ENCODE assay signal across 1 cellular context in the genomic region with DNA sequence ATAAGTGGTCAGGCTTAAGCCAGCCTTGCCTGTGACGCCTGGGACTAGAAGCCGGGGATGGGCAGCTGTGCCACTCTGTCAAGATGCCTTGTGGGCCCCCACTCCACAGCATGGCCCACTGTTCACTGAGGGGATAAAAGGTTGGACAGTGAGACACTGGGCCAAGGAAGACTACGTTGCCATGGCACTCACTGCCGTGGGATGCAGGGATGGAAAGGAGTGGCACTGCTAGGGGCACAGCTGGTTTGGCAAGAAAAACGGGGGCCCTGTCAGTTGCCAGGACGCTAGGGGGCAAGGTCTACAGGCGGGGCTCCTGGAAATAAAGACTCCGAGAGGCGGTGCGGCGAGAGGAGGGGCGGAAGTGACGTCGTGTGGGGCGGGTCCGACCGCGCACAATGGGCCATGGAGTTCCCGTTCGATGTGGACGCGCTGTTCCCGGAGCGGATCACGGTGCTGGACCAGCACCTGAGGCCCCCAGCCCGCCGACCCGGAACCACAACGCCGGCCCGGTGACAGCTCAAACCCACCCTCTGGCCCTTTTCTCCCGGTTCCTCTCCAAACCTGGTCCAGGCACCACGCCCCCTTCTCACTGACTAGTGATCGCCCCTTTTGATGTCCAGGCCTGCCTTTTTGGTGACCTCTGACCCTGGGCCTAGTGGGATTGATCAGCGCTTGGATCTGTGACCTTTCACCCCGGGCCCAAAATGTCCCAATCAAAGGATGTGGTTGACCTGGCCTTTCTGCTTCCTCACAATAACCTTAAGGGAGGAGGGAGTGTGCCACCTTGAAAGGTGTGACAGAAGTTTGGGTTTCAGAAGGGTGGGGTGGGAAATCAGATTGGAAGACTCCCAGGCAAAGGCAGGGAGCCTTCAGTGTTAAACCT.
TF ChIP-seq lines count a peak whose summit lies in the region.

A gene (plus strand): TSS at position 391 of the 883 bp plus-strand sequence.

TF ChIP-seq in Ishikawa, 13 proteins besides CTCF, POLR2A, EP300 and RAD21:
- TF ChIP-seq, protein P1, sequence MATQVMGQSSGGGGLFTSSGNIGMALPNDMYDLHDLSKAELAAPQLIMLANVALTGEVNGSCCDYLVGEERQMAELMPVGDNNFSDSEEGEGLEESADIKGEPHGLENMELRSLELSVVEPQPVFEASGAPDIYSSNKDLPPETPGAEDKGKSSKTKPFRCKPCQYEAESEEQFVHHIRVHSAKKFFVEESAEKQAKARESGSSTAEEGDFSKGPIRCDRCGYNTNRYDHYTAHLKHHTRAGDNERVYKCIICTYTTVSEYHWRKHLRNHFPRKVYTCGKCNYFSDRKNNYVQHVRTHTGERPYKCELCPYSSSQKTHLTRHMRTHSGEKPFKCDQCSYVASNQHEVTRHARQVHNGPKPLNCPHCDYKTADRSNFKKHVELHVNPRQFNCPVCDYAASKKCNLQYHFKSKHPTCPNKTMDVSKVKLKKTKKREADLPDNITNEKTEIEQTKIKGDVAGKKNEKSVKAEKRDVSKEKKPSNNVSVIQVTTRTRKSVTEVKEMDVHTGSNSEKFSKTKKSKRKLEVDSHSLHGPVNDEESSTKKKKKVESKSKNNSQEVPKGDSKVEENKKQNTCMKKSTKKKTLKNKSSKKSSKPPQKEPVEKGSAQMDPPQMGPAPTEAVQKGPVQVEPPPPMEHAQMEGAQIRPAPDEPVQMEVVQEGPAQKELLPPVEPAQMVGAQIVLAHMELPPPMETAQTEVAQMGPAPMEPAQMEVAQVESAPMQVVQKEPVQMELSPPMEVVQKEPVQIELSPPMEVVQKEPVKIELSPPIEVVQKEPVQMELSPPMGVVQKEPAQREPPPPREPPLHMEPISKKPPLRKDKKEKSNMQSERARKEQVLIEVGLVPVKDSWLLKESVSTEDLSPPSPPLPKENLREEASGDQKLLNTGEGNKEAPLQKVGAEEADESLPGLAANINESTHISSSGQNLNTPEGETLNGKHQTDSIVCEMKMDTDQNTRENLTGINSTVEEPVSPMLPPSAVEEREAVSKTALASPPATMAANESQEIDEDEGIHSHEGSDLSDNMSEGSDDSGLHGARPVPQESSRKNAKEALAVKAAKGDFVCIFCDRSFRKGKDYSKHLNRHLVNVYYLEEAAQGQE (IDR thresholded peaks at IDR 0.05; ENCODE audit: low read depth), result no peak
- no peak for TF ChIP-seq CEBPB (IDR thresholded peaks at IDR 0.05)
- no peak for TF ChIP-seq FOXM1 (IDR thresholded peaks at IDR 0.05; ENCODE audit: borderline replicate concordance, low read depth)
- TF ChIP-seq, protein P2, sequence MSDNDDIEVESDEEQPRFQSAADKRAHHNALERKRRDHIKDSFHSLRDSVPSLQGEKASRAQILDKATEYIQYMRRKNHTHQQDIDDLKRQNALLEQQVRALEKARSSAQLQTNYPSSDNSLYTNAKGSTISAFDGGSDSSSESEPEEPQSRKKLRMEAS (IDR thresholded peaks at IDR 0.05), result peak; percentile 61; the same call in 1 of the 2 replicates
- TF ChIP-seq TEAD4 (IDR thresholded peaks at IDR 0.05), result no peak
- TF ChIP-seq ZBTB7A (IDR thresholded peaks at IDR 0.05; ENCODE audit: low read depth), result peak; percentile 79
- no peak for TF ChIP-seq EGR1 (IDR thresholded peaks at IDR 0.05)
- TF ChIP-seq YY1 (IDR thresholded peaks at IDR 0.05; ENCODE audit: low read depth), result peak; percentile 59; the same call in 1 of the 2 replicates
- TF ChIP-seq CREB1 (IDR thresholded peaks at IDR 0.05; ENCODE audit: low read depth), result no peak; the same call in 1 of the 2 replicates
- 0 out of 2 replicates have a peak, but pooled peaks have one; percentile 49 for TF ChIP-seq TCF12 (IDR thresholded peaks at IDR 0.05; ENCODE audit: low read depth)
- TF ChIP-seq TAF1 (IDR thresholded peaks at IDR 0.05; ENCODE audit: low read depth), result peak; percentile 81
- TF ChIP-seq NFIC (IDR thresholded peaks at IDR 0.05), result peak; percentile 43; the same call in 1 of the 2 replicates
- TF ChIP-seq, protein P3, sequence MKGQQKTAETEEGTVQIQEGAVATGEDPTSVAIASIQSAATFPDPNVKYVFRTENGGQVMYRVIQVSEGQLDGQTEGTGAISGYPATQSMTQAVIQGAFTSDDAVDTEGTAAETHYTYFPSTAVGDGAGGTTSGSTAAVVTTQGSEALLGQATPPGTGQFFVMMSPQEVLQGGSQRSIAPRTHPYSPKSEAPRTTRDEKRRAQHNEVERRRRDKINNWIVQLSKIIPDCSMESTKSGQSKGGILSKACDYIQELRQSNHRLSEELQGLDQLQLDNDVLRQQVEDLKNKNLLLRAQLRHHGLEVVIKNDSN (IDR thresholded peaks at IDR 0.05), result no peak
